8 cellular contexts compared by ENCODE assay signal in genomic region chr3:124034016-124034808, GRCh38. TPM values are rescaled to one million over a fixed set of nuclear protein-coding genes. Genes with fewer than 3 reads are reported as not detected.
DNase-seq lines count a peak whose midpoint lies in the region; ATAC-seq and TF ChIP-seq lines count a peak whose summit lies in the region.

No MANE protein-coding gene starts in this region.

- no TSS peak for BruUV-seq in IMR-90 (replicated peaks; lab: Mats Ljungman, UMichigan)

- TF ChIP-seq POLR2A in IMR-90 (IDR thresholded peaks at IDR 0.05; ENCODE audit: low read depth, low read length) = no peak

- H2AK5ac ChIP-seq in IMR-90 (ENCODE audit: low read depth, low read length) = no peak overlapping the region

- no peak overlapping the region; the same call in 1 of the 2 replicates for H3K9ac ChIP-seq in IMR-90 (ENCODE audit: low read depth, low read length)
- peak overlapping the region; percentile 76 for H3K9ac ChIP-seq in smooth muscle cell (ENCODE audit: low read depth)

- TF ChIP-seq CTCF in BE2C (IDR thresholded peaks at IDR 0.05; ENCODE audit: low read depth, low read length) = no peak
- TF ChIP-seq CTCF in IMR-90 (conservative IDR thresholded peaks at IDR 0.05; ENCODE audit: low read depth, low read length) = no peak
- TF ChIP-seq CTCF in astrocyte of the cerebellum (IDR thresholded peaks at IDR 0.05; ENCODE audit: low read depth, low read length, missing control alignments) = peak; percentile 4
- TF ChIP-seq CTCF in smooth muscle cell (IDR thresholded peaks at IDR 0.05; ENCODE audit: borderline replicate concordance, insufficient read depth, poor library complexity, severe bottlenecking) = no peak

- WGBS in IMR-90 (ENCODE audit: extremely low coverage in 2 of 2, insufficient read length in 1 of 2), 2 experiments = 11% methylated on average over 3 of the region's 46 CpGs; no CpG with 5 or more reads in 1 of the 2 experiments
- 7% methylated on average over 26 of the region's 46 CpGs for WGBS in smooth muscle cell (ENCODE audit: low lambda C conversion rate)

- H2AK9ac ChIP-seq in IMR-90 (replicated peaks; ENCODE audit: low read depth, low read length, poor library complexity) = peak overlapping the region; percentile 3

- no peak overlapping the region for H3K56ac ChIP-seq in IMR-90 (ENCODE audit: extremely low read depth, insufficient read depth, low read length)

- H3K27me3 ChIP-seq in BE2C (no peaks in the 10 kb centered on the region), IMR-90 (ENCODE audit: control insufficient read depth, insufficient read depth, low read length) (peaks cover 29% of the 10 kb centered on the region), smooth muscle cell (ENCODE audit: low read depth) (no peaks in the 10 kb centered on the region)

- H2AFZ ChIP-seq in IMR-90 (replicated peaks; ENCODE audit: low read length, poor library complexity) = peak overlapping the region; percentile 88
- H2AFZ ChIP-seq in smooth muscle cell (ENCODE audit: low read depth) = peak overlapping the region; percentile 96

- no peak overlapping the region for H4K5ac ChIP-seq in IMR-90 (ENCODE audit: low read depth, low read length)

- H3K4ac ChIP-seq in IMR-90 (ENCODE audit: low read depth, low read length) = no peak overlapping the region

- peak overlapping the region; percentile 35; the same call in 1 of the 2 replicates for H3K23ac ChIP-seq in IMR-90 (ENCODE audit: low read depth, low read length)

- H3K14ac ChIP-seq in IMR-90 (replicated peaks; ENCODE audit: low read depth, low read length) = no peak overlapping the region

- no peaks in the 10 kb centered on the region; the same call in 1 of the 2 replicates for H4K20me1 ChIP-seq in IMR-90 (ENCODE audit: insufficient read depth, low read length)
- peaks cover 54% of the 10 kb centered on the region for H4K20me1 ChIP-seq in smooth muscle cell (ENCODE audit: low read depth)

- no peaks in the 10 kb centered on the region for H3K9me1 ChIP-seq in IMR-90 (ENCODE audit: insufficient read depth, low read length)

- intact Hi-C loops in IMR-90 (cut with micrococcal nuclease) = loop anchor here (5.0 kb wide), 1 partner anchor 248 kb away; no protein-coding TSS in a partner anchor

- peak; percentile 39 for DNase-seq in BE2C
- no peak for DNase-seq in IMR-90
- DNase-seq in astrocyte of the cerebellum (ENCODE audit: low read depth) = no peak
- DNase-seq in iPS-NIHi11 (ENCODE audit: low spot score) = peak; percentile 55
- DNase-seq in smooth muscle cell (lab: John Stamatoyannopoulos, UW; ENCODE audit: unreplicated experiment) = no peak

- in situ Hi-C loops in IMR-90 (cut with MboI; ENCODE audit: low sequenced_read_pairs) (no loop called here), astrocyte of the cerebellum (cut with HindIII; ENCODE audit: low sequenced_read_pairs) (no loop called here)

- H3K18ac ChIP-seq in IMR-90 (ENCODE audit: low read depth, low read length) = no peak overlapping the region

- no peaks in the 10 kb centered on the region for H3F3A ChIP-seq in smooth muscle cell (ENCODE audit: low read depth)

- 0 out of 4 replicates have a peak, but pooled peaks cover 0 to 3% of the 10 kb centered on the region in 2 experiments for H3K79me1 ChIP-seq in IMR-90 (ENCODE audit: low read depth in 1 of 2, low read length in 2 of 2)

- CTCF ChIA-PET in IMR-90 (lab: Yijun Ruan, JAX) = interaction anchor here (0.7 to 1.4 kb wide), 3 partner anchors 9 to 227 kb away, joined by 3 to 5 read pairs (median 4); no protein-coding TSS in a partner anchor

- H2BK20ac ChIP-seq in IMR-90 (ENCODE audit: low read depth, low read length) = no peak overlapping the region

- H2BK5ac ChIP-seq in IMR-90 (ENCODE audit: low read depth, low read length, poor library complexity, severe bottlenecking) = no peak overlapping the region

- POLR2A ChIA-PET in IMR-90 (lab: Charles Lee; ENCODE audit: unreplicated experiment) = interaction anchor here (0.5 to 0.6 kb wide), 2 partner anchors 12 to 94 kb away, joined by 3 to 14 read pairs; no protein-coding TSS in a partner anchor

- H3K79me2 ChIP-seq in smooth muscle cell (ENCODE audit: low read depth) = peaks cover 54% of the 10 kb centered on the region

- no peak overlapping the region for H2BK15ac ChIP-seq in IMR-90 (ENCODE audit: low read depth, low read length)

- peak overlapping the region; percentile 91 for H3K4me3 ChIP-seq in BE2C (ENCODE audit: low read depth, low read length)
- H3K4me3 ChIP-seq in IMR-90 (ENCODE audit: insufficient read depth, low read depth, low read length) = peak overlapping the region; percentile 55
- peak overlapping the region; percentile 83 for H3K4me3 ChIP-seq in astrocyte of the cerebellum (ENCODE audit: low read depth, low read length)
- peak overlapping the region; percentile 98 for H3K4me3 ChIP-seq in smooth muscle cell

- dilution Hi-C loops in IMR-90 (cut with HindIII; ENCODE audit: low sequenced_read_pairs, unreplicated experiment) = no loop called here

- H3K36me3 ChIP-seq in BE2C (no peaks in the 10 kb centered on the region), IMR-90 (ENCODE audit: control insufficient read depth, insufficient read depth, low read length) (no peaks in the 10 kb centered on the region), smooth muscle cell (ENCODE audit: low read depth) (no peaks in the 10 kb centered on the region)

- no peaks in the 10 kb centered on the region for H3K9me3 ChIP-seq in BE2C
- H3K9me3 ChIP-seq in IMR-90 (ENCODE audit: control insufficient read depth, insufficient read depth, low read length) = no peaks in the 10 kb centered on the region
- H3K9me3 ChIP-seq in smooth muscle cell (replicated peaks; ENCODE audit: low read depth) = no peaks in the 10 kb centered on the region

- no peak overlapping the region for H4K91ac ChIP-seq in IMR-90 (ENCODE audit: insufficient read depth, low read depth, low read length)

- no peak overlapping the region for H3K27ac ChIP-seq in IMR-90 (ENCODE audit: insufficient read depth, low read length)
- H3K27ac ChIP-seq in smooth muscle cell (ENCODE audit: low read depth) = peak overlapping the region; percentile 44

- TF ChIP-seq RAD21 in IMR-90 (IDR thresholded peaks at IDR 0.05; ENCODE audit: low read length) = no peak

- no peak for ATAC-seq in IMR-90 (ENCODE audit: low read depth)
- no peak for ATAC-seq in GM18520 (IDR thresholded peaks at IDR 0.05; ENCODE audit: unreplicated experiment)
- no peak for ATAC-seq in GM18858 (IDR thresholded peaks at IDR 0.05; ENCODE audit: unreplicated experiment)
- ATAC-seq in GM19467 (IDR thresholded peaks at IDR 0.05; ENCODE audit: unreplicated experiment) = no peak

- no peak overlapping the region for H4K8ac ChIP-seq in IMR-90 (ENCODE audit: low read depth in 2 of 2, low read length in 2 of 2)

- H3K4me1 ChIP-seq in BE2C = peaks cover 19% of the 10 kb centered on the region
- H3K4me1 ChIP-seq in IMR-90 (ENCODE audit: control insufficient read depth, insufficient read depth, low read length) = peaks cover 1% of the 10 kb centered on the region; the same call in 1 of the 2 replicates
- H3K4me1 ChIP-seq in smooth muscle cell (ENCODE audit: low read depth) = peaks cover 18% of the 10 kb centered on the region

- no peak overlapping the region for H2BK120ac ChIP-seq in IMR-90 (ENCODE audit: low read depth, low read length)

- H3K4me2 ChIP-seq in IMR-90 (ENCODE audit: low read depth, low read length) (peak overlapping the region; percentile 79), smooth muscle cell (peak overlapping the region; percentile 97)

TF ChIP-seq in IMR-90, 13 proteins besides CTCF, POLR2A, EP300 and RAD21:
- TF ChIP-seq RCOR1 (IDR thresholded peaks at IDR 0.05; ENCODE audit: insufficient replicate concordance, low read length) (no peak), FOS (IDR thresholded peaks at IDR 0.05; ENCODE audit: low read depth, low read length) (no peak), RFX5 (IDR thresholded peaks at IDR 0.05; ENCODE audit: low read depth, low read length) (no peak), BHLHE40 (IDR thresholded peaks at IDR 0.05; ENCODE audit: low read depth, low read length) (no peak), MAFK (IDR thresholded peaks at IDR 0.05; ENCODE audit: low read depth, low read length) (no peak), CEBPB (IDR thresholded peaks at IDR 0.05; ENCODE audit: low read depth, low read length) (no peak), MXI1 (IDR thresholded peaks at IDR 0.05; ENCODE audit: borderline replicate concordance, low read depth, low read length) (no peak), SMC3 (IDR thresholded peaks at IDR 0.05; ENCODE audit: low read depth, low read length) (no peak), MAZ (IDR thresholded peaks at IDR 0.05; ENCODE audit: borderline replicate concordance, low read depth, low read length) (no peak)

RNA-seq across cellular contexts. Expression of gene KALRN, which starts 1.0 kb away (rescaled TPM):
- 19.9 TPM for polyA plus RNA-seq in BE2C (2012; ENCODE audit: insufficient read depth, insufficient read length, low read depth)
- total RNA-seq in IMR-90 (2012; rRNA removed) (4.7 and 7.7 TPM in 2 replicates), smooth muscle cell (31.1 and 41.3 TPM in 2 replicates)
- polyA plus RNA-seq in IMR-90 (2012; rRNA removed) (2.8 and 3.2 TPM in 2 replicates), smooth muscle cell (26.1 and 26.2 TPM in 2 replicates)
- 2.3 and 3.5 TPM in 2 replicates for polyA plus RNA-seq in IMR-90 (2012; cell fraction: cytosol; rRNA removed)
- 5.3 and 7.1 TPM in 2 replicates for polyA plus RNA-seq in IMR-90 (2012; cell fraction: nucleus; rRNA removed; ENCODE audit: low replicate concordance)

RNA-seq across cellular contexts. Expression of gene ROPN1, which starts 42.3 kb away (rescaled TPM):
- not detected for polyA plus RNA-seq in BE2C (2012; ENCODE audit: insufficient read depth, insufficient read length, low read depth)
- total RNA-seq in IMR-90 (2012; rRNA removed) (0.18 TPM in 1 of 2 replicates, not detected in the other), smooth muscle cell (not detected in 2 replicates)
- polyA plus RNA-seq in IMR-90 (2012; rRNA removed) (0.03 TPM in 1 of 2 replicates, not detected in the other), smooth muscle cell (not detected in 2 replicates)
- polyA plus RNA-seq in IMR-90 (2012; cell fraction: cytosol; rRNA removed) = 0.08 TPM in 1 of 2 replicates, not detected in the other
- not detected in 2 replicates for polyA plus RNA-seq in IMR-90 (2012; cell fraction: nucleus; rRNA removed; ENCODE audit: low replicate concordance)

Comparison
In these comparisons a context has a peak if more than half of its experiments do, and no peak if none do; other contexts are left out.
1. DNase-seq: peak in BE2C (single experiment) and iPS-NIHi11 (single experiment); none in IMR-90 (single experiment), astrocyte of the cerebellum (single experiment) and smooth muscle cell (single experiment).
2. Peak in every context shown above with its lines, with median percentiles within 50 percentile points of each other: H3K4me3 ChIP-seq.